Comparison of ENCODE assay signal across 3 cellular contexts in genomic region chr9:136036848-136037247, GRCh38.
TF ChIP-seq lines count a peak whose summit lies in the region.

No MANE protein-coding gene starts in this region.

TF ChIP-seq in A549, 52 proteins besides CTCF, POLR2A, EP300 and RAD21 (continued from another document):
- TF ChIP-seq FOXS1 (CRISPR knock-in tag; IDR thresholded peaks at IDR 0.05) (no peak), FOSB (CRISPR knock-in tag; IDR thresholded peaks at IDR 0.05) (no peak), MAX (IDR thresholded peaks at IDR 0.05) (no peak), KDM1A (IDR thresholded peaks at IDR 0.05; ENCODE audit: low read depth) (no peak), TFCP2L1 (CRISPR knock-in tag; IDR thresholded peaks at IDR 0.05) (no peak), RARB (CRISPR knock-in tag; IDR thresholded peaks at IDR 0.05) (no peak), JUNB (IDR thresholded peaks at IDR 0.05) (no peak), ZC3H11A (IDR thresholded peaks at IDR 0.05) (no peak), GATA3 (IDR thresholded peaks at IDR 0.05; ENCODE audit: borderline replicate concordance) (no peak), TP53 (CRISPR knock-in tag; IDR thresholded peaks at IDR 0.05) (no peak)
- TF ChIP-seq, protein P1, sequence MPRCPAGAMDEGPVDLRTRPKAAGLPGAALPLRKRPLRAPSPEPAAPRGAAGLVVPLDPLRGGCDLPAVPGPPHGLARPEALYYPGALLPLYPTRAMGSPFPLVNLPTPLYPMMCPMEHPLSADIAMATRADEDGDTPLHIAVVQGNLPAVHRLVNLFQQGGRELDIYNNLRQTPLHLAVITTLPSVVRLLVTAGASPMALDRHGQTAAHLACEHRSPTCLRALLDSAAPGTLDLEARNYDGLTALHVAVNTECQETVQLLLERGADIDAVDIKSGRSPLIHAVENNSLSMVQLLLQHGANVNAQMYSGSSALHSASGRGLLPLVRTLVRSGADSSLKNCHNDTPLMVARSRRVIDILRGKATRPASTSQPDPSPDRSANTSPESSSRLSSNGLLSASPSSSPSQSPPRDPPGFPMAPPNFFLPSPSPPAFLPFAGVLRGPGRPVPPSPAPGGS (IDR thresholded peaks at IDR 0.05), result no peak

TF ChIP-seq in HEK293, 187 proteins besides CTCF, POLR2A, EP300 and RAD21:
- TF ChIP-seq, protein P2, sequence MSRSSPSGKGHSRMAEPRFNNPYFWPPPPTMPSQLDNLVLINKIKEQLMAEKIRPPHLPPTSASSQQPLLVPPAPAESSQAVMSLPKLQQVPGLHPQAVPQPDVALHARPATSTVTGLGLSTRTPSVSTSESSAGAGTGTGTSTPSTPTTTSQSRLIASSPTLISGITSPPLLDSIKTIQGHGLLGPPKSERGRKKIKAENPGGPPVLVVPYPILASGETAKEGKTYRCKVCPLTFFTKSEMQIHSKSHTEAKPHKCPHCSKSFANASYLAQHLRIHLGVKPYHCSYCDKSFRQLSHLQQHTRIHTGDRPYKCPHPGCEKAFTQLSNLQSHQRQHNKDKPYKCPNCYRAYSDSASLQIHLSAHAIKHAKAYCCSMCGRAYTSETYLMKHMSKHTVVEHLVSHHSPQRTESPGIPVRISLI (tag by site-specific recombination; IDR thresholded peaks at IDR 0.05), result no peak
- TF ChIP-seq SETDB1 (IDR thresholded peaks at IDR 0.05; ENCODE audit: insufficient read length, low read length), result peak; percentile 95
- peak; percentile 35; the same call in 1 of the 2 replicates for TF ChIP-seq TRIM28 (IDR thresholded peaks at IDR 0.05; ENCODE audit: borderline replicate concordance, low read length)
- 0 out of 2 replicates have a peak, but pooled peaks have one; percentile 64 for TF ChIP-seq ZNF280D (tag by site-specific recombination; IDR thresholded peaks at IDR 0.05)
- TF ChIP-seq YY2 (tag by site-specific recombination; IDR thresholded peaks at IDR 0.05), result no peak
- 0 out of 2 replicates have a peak, but pooled peaks have one; percentile 78 for TF ChIP-seq ZNF626 (tag by site-specific recombination; IDR thresholded peaks at IDR 0.05)
- 0 out of 2 replicates have a peak, but pooled peaks have one; percentile 20 for TF ChIP-seq SP7 (tag by site-specific recombination; IDR thresholded peaks at IDR 0.05)
- TF ChIP-seq ZNF776 (tag by site-specific recombination; IDR thresholded peaks at IDR 0.05; ENCODE audit: borderline replicate concordance), result no peak
- TF ChIP-seq ZNF510 (tag by site-specific recombination; IDR thresholded peaks at IDR 0.05; ENCODE audit: insufficient replicate concordance), result peak; percentile 35
- TF ChIP-seq ZNF558 (tag by site-specific recombination; IDR thresholded peaks at IDR 0.05), result peak; percentile 63; the same call in 1 of the 2 replicates
- TF ChIP-seq, protein P3, sequence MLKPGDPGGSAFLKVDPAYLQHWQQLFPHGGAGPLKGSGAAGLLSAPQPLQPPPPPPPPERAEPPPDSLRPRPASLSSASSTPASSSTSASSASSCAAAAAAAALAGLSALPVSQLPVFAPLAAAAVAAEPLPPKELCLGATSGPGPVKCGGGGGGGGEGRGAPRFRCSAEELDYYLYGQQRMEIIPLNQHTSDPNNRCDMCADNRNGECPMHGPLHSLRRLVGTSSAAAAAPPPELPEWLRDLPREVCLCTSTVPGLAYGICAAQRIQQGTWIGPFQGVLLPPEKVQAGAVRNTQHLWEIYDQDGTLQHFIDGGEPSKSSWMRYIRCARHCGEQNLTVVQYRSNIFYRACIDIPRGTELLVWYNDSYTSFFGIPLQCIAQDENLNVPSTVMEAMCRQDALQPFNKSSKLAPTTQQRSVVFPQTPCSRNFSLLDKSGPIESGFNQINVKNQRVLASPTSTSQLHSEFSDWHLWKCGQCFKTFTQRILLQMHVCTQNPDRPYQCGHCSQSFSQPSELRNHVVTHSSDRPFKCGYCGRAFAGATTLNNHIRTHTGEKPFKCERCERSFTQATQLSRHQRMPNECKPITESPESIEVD (tag by site-specific recombination; IDR thresholded peaks at IDR 0.05), result no peak
- no peak for TF ChIP-seq ZNF16 (tag by site-specific recombination; IDR thresholded peaks at IDR 0.05; ENCODE audit: low read depth)
- no peak for TF ChIP-seq ZNF280C (tag by site-specific recombination; IDR thresholded peaks at IDR 0.05)

TF ChIP-seq in K562, 482 proteins besides CTCF, POLR2A, EP300 and RAD21 (continued from another document):
- TF ChIP-seq NEUROD1 (IDR thresholded peaks at IDR 0.05; ENCODE audit: borderline replicate concordance, low read depth, low read length, partially characterized antibody), result no peak
- TF ChIP-seq STAT5B (CRISPR knock-in tag; IDR thresholded peaks at IDR 0.05), result no peak
- peak; percentile 28; the same call in 1 of the 2 replicates for TF ChIP-seq CBFA2T3 (IDR thresholded peaks at IDR 0.05)
- TF ChIP-seq RNF219 (CRISPR knock-in tag; IDR thresholded peaks at IDR 0.05), result no peak
- no peak for TF ChIP-seq HNRNPK (IDR thresholded peaks at IDR 0.05; ENCODE audit: low read depth, low read length, poor library complexity, severe bottlenecking)
- no peak for TF ChIP-seq SIN3A (IDR thresholded peaks at IDR 0.05; ENCODE audit: borderline replicate concordance in 2 of 2, control insufficient read depth in 1 of 2, low read depth in 2 of 2, low read length in 2 of 2)
- no peak for TF ChIP-seq ZNF76 (CRISPR knock-in tag; IDR thresholded peaks at IDR 0.05; ENCODE audit: borderline replicate concordance)
- no peak for TF ChIP-seq ZNF347 (CRISPR knock-in tag; IDR thresholded peaks at IDR 0.05; ENCODE audit: low read depth)
- TF ChIP-seq KDM1A (IDR thresholded peaks at IDR 0.05), result peak; percentile 66 to 71; a peak in 3 of 4 replicates
- no peak for TF ChIP-seq RBFOX2 (IDR thresholded peaks at IDR 0.05; ENCODE audit: low read depth, low read length)
- no peak for TF ChIP-seq RFX1 (IDR thresholded peaks at IDR 0.05)
- no peak for TF ChIP-seq PRDM10 (IDR thresholded peaks at IDR 0.05; ENCODE audit: partially characterized antibody)
- TF ChIP-seq, protein P4, sequence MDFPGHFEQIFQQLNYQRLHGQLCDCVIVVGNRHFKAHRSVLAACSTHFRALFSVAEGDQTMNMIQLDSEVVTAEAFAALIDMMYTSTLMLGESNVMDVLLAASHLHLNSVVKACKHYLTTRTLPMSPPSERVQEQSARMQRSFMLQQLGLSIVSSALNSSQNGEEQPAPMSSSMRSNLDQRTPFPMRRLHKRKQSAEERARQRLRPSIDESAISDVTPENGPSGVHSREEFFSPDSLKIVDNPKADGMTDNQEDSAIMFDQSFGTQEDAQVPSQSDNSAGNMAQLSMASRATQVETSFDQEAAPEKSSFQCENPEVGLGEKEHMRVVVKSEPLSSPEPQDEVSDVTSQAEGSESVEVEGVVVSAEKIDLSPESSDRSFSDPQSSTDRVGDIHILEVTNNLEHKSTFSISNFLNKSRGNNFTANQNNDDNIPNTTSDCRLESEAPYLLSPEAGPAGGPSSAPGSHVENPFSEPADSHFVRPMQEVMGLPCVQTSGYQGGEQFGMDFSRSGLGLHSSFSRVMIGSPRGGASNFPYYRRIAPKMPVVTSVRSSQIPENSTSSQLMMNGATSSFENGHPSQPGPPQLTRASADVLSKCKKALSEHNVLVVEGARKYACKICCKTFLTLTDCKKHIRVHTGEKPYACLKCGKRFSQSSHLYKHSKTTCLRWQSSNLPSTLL (IDR thresholded peaks at IDR 0.05), result no peak
- TF ChIP-seq NCOA2 (IDR thresholded peaks at IDR 0.05; ENCODE audit: partially characterized antibody in 2 of 2), result no peak
- no peak for TF ChIP-seq HIVEP1 (CRISPR knock-in tag; IDR thresholded peaks at IDR 0.05)
- no peak for TF ChIP-seq NCOA6 (IDR thresholded peaks at IDR 0.05)
